Comparison of ENCODE assay signal across 20 cellular contexts in the genomic region with DNA sequence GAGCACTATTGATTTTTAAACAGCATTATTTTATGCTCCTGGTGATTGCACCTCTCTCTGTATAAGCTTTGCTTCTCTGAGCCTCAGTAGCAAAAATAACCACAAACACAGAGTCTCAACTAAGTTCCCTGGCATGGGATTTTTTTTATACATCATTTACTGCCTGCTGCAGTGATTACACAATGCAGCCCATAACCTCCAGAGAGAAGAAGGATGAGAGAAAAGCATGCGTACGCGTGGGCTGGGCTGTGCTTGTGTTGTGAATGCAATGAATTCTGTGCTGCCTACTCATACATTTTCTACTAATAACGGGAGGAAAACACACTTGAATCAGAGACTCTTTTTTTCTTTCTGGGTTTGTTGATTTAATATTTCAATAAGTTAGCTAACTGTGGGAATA.
"Had no signal": no experiment of that assay in that cellular context is flagged by ENCODE, and none has a peak within 500 bp of the region (broad histone marks: within the 10 kb centered on the region; RNA-seq: fewer than 3 reads in every experiment).

No MANE protein-coding gene starts in this region.

- H3K9me3 ChIP-seq: body of pancreas, gastrocnemius medialis, tibial artery had no signal

- H3K9me3 Mint-ChIP-seq: activated B cell treated with CpG ODN at 0.5 μM for 24 hours; activated CD4-positive, alpha-beta memory T cell treated with anti-CD3 and anti-CD28 coated beads for 36 hours; activated naive CD4-positive, alpha-beta T cell treated with anti-CD3 and anti-CD28 coated beads, Interleukin-2, amount 10 ng/mL, durations not matched to agents 7 days and 5 days; T-helper 1 cell treated with Interleukin-12 subunit alpha and Interleukin-12 subunit beta and Interleukin-4 antibody, amounts not matched to agents 30 μg/mL and 1 μg/mL, for 36 hours had no signal

- H3K27me3 ChIP-seq: body of pancreas, cardiac muscle cell, gastrocnemius medialis, tibial artery had no signal

- H3K27ac ChIP-seq: body of pancreas, cardiac muscle cell, gastrocnemius medialis, tibial artery had no signal

- H3K4me3 ChIP-seq: body of pancreas, cardiac muscle cell, gastrocnemius medialis, tibial artery had no signal

- ATAC-seq: body of pancreas; gastrocnemius medialis; stimulated activated naive CD8-positive, alpha-beta T cell treated with anti-CD3 and anti-CD28 coated beads, Interleukin-15, Interleukin-2, amounts not matched to agents 100 U/mL and 50 U/mL, for 24 hours had no signal

- H3K4me1 ChIP-seq: body of pancreas, gastrocnemius medialis, tibial artery had no signal

- H3K36me3 Mint-ChIP-seq: activated CD4-positive, alpha-beta memory T cell treated with anti-CD3 and anti-CD28 coated beads for 36 hours; activated naive CD4-positive, alpha-beta T cell treated with anti-CD3 and anti-CD28 coated beads, Interleukin-2, amount 10 ng/mL, durations not matched to agents 7 days and 5 days had no signal

- H3K4me1 Mint-ChIP-seq: activated B cell treated with CpG ODN at 0.5 μM for 24 hours; activated naive CD4-positive, alpha-beta T cell treated with anti-CD3 and anti-CD28 coated beads, Interleukin-2, amount 10 ng/mL, durations not matched to agents 7 days and 5 days; neural crest cell had no signal

- H3K36me3 ChIP-seq: cardiac muscle cell, gastrocnemius medialis, tibial artery had no signal

- H3K4me3 Mint-ChIP-seq: activated B cell treated with CpG ODN at 0.5 μM for 24 hours; activated CD4-positive, alpha-beta memory T cell treated with anti-CD3 and anti-CD28 coated beads for 36 hours; activated naive CD4-positive, alpha-beta T cell treated with anti-CD3 and anti-CD28 coated beads, Interleukin-2, amount 10 ng/mL, durations not matched to agents 7 days and 5 days; dendritic cell treated with granulocyte-macrophage colony-stimulating factor and Interleukin-4, amounts not matched to agents 40 ng/mL and 50 ng/mL, for 4 days; neural crest cell; T-helper 1 cell treated with Interleukin-12 subunit alpha and Interleukin-12 subunit beta and Interleukin-4 antibody, amounts not matched to agents 30 μg/mL and 1 μg/mL, for 36 hours had no signal

- H3K27me3 Mint-ChIP-seq: activated CD4-positive, alpha-beta memory T cell treated with anti-CD3 and anti-CD28 coated beads for 36 hours; activated naive CD4-positive, alpha-beta T cell treated with anti-CD3 and anti-CD28 coated beads, Interleukin-2, amount 10 ng/mL, durations not matched to agents 7 days and 5 days; dendritic cell treated with granulocyte-macrophage colony-stimulating factor and Interleukin-4, amounts not matched to agents 40 ng/mL and 50 ng/mL, for 4 days had no signal

- H3K27ac Mint-ChIP-seq: activated B cell treated with CpG ODN at 0.5 μM for 24 hours; activated CD4-positive, alpha-beta memory T cell treated with anti-CD3 and anti-CD28 coated beads for 36 hours; activated naive CD4-positive, alpha-beta T cell treated with anti-CD3 and anti-CD28 coated beads, Interleukin-2, amount 10 ng/mL, durations not matched to agents 7 days and 5 days; dendritic cell treated with granulocyte-macrophage colony-stimulating factor and Interleukin-4, amounts not matched to agents 40 ng/mL and 50 ng/mL, for 4 days; progenitor cell of endocrine pancreas; T-helper 1 cell treated with Interleukin-12 subunit alpha and Interleukin-12 subunit beta and Interleukin-4 antibody, amounts not matched to agents 30 μg/mL and 1 μg/mL, for 36 hours had no signal

- DNase-seq: activated B cell treated with CpG ODN at 0.5 μM for 24 hours; activated CD4-positive, alpha-beta memory T cell treated with anti-CD3 and anti-CD28 coated beads for 36 hours; activated CD4-positive, alpha-beta T cell treated with anti-CD3 and anti-CD28 coated beads for 4 hours; activated effector memory CD4-positive, alpha-beta T cell treated with anti-CD3 and anti-CD28 coated beads, Interleukin-2, amount 50 U/mL, for 16 hours; activated naive CD4-positive, alpha-beta T cell treated with anti-CD3 and anti-CD28 coated beads, Interleukin-2, amount 10 ng/mL, durations not matched to agents 7 days and 5 days; effector CD8-positive, alpha-beta T cell; erythroblast; gastrocnemius medialis; retina; stimulated activated CD4-positive, alpha-beta T cell treated with anti-CD3 and anti-CD28 coated beads, Interleukin-4, amount 100 ng/mL, for 4 hours; stimulated activated naive CD8-positive, alpha-beta T cell treated with anti-CD3 and anti-CD28 coated beads, Interleukin-15, Interleukin-2, amounts not matched to agents 100 U/mL and 50 U/mL, for 24 hours; substantia nigra; T1000; tibial artery had no signal
